Comparison of ENCODE assay signal across 23 cellular contexts in the genomic region with DNA sequence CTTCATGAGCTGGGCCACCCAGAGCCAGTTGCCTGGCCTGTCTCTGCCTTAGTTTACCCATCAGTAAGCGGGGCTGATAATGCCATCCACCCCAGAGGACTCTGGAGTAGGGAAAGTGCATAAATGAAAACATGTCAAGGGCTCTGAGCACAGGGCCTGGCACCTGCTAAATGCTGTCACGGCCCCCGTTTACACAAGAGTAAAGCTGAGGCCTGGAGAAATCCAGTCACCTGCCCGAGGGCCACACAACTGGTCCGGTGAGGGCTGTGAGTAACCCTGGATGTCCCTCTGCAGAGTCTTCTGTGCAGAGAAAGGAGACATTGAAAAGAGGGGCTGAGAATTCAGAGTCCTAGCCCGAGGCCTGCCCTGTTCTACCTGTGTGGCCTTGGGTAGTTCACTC.
DNase-seq lines count a peak whose midpoint lies in the region; ATAC-seq and TF ChIP-seq lines count a peak whose summit lies in the region.
"Had no signal": no experiment of that assay in that cellular context is flagged by ENCODE, and none has a peak within 500 bp of the region (broad histone marks: within the 10 kb centered on the region; RNA-seq: fewer than 3 reads in every experiment).

No MANE protein-coding gene starts in this region.

- peak overlapping the region; percentile 83; the same call in 1 of the 2 replicates for H3K18ac ChIP-seq in IMR-90 (ENCODE audit: low read depth, low read length)

- peak overlapping the region; percentile 32 for H2BK20ac ChIP-seq in IMR-90 (ENCODE audit: low read depth, low read length)

- peak overlapping the region; percentile 78 for H3K4ac ChIP-seq in IMR-90 (ENCODE audit: low read depth, low read length)

- H3K14ac ChIP-seq in IMR-90 (replicated peaks; ENCODE audit: low read depth, low read length): no peak overlapping the region

- no peaks in the 10 kb centered on the region for H4K20me1 ChIP-seq in IMR-90 (ENCODE audit: insufficient read depth, low read length)

- peaks cover 0 to 1% (median 0%) of the 10 kb centered on the region in 3 donors for H3K27me3 Mint-ChIP-seq in immature natural killer cell (ENCODE audit: low read depth in 3 of 3)

- peak overlapping the region; percentile 61; the same call in 1 of the 2 replicates for H2AK5ac ChIP-seq in IMR-90 (ENCODE audit: low read depth, low read length)

- peak overlapping the region; percentile 63; the same call in 1 of the 2 replicates for H2BK120ac ChIP-seq in IMR-90 (ENCODE audit: low read depth, low read length)

- TF ChIP-seq POLR2A in heart left ventricle (IDR thresholded peaks at IDR 0.05): no peak
- no peak for TF ChIP-seq POLR2A in IMR-90 (IDR thresholded peaks at IDR 0.05; ENCODE audit: low read depth, low read length)
- TF ChIP-seq POLR2A in esophagus muscularis mucosa (IDR thresholded peaks at IDR 0.05; ENCODE audit: low read depth): no peak

- no peak for TF ChIP-seq RAD21 in IMR-90 (IDR thresholded peaks at IDR 0.05; ENCODE audit: low read length)

- no TSS peak for BruUV-seq in IMR-90 (replicated peaks; lab: Mats Ljungman, UMichigan)

- H4K8ac ChIP-seq in IMR-90 (ENCODE audit: low read depth in 2 of 2, low read length in 2 of 2): peak overlapping the region in 1 of 2 experiments; percentile 49; a peak in 1 of 4 replicates

- H3K9me3 ChIP-seq in heart right ventricle (no peaks in the 10 kb centered on the region), heart left ventricle (no peaks in the 10 kb centered on the region), IMR-90 (ENCODE audit: control insufficient read depth, insufficient read depth, low read length) (no peaks in the 10 kb centered on the region), esophagus muscularis mucosa (peaks cover 0 to 4% (median 0%) of the 10 kb centered on the region in 4 donors), thoracic aorta (no peaks in the 10 kb centered on the region)
- H3K9me3 ChIP-seq: MG63, SJCRH30 had no signal

- no peak overlapping the region for H3K27ac Mint-ChIP-seq in immature natural killer cell
- H3K27ac Mint-ChIP-seq: CD8-positive, alpha-beta memory T cell had no signal

- H3K36me3 ChIP-seq in heart right ventricle (no peaks in the 10 kb centered on the region), heart left ventricle (no peaks in the 10 kb centered on the region), IMR-90 (ENCODE audit: control insufficient read depth, insufficient read depth, low read length) (no peaks in the 10 kb centered on the region), esophagus muscularis mucosa (no peaks in the 10 kb centered on the region), thoracic aorta (no peaks in the 10 kb centered on the region)
- H3K36me3 ChIP-seq: MG63, SJCRH30 had no signal

- H3K9ac ChIP-seq in IMR-90 (ENCODE audit: low read depth, low read length): no peak overlapping the region

- no peak for ATAC-seq in heart right ventricle
- ATAC-seq in heart left ventricle: no peak
- ATAC-seq in IMR-90 (ENCODE audit: low read depth): no peak
- no peak for ATAC-seq in thoracic aorta (ENCODE audit: insufficient number of reproducible peaks, low FRiP score, low read depth)
- ATAC-seq in HG03457 (IDR thresholded peaks at IDR 0.05; ENCODE audit: unreplicated experiment): no peak
- ATAC-seq: Panc1 had no signal

- intact Hi-C loops in heart right ventricle (cut with DNase I) (loop anchor here in 1 of 10 donors (10.0 kb wide), 1 partner anchor 107 kb away; a partner anchor contains a TSS), heart left ventricle (cut with DNase I) (no loop called here), IMR-90 (cut with micrococcal nuclease) (no loop called here), esophagus muscularis mucosa (cut with DNase I) (no loop called here)

- no peak overlapping the region for H2BK5ac ChIP-seq in IMR-90 (ENCODE audit: low read depth, low read length, poor library complexity, severe bottlenecking)

- no peak overlapping the region for H3K4me2 ChIP-seq in IMR-90 (ENCODE audit: low read depth, low read length)

- H3K36me3 Mint-ChIP-seq in immature natural killer cell: no peaks in the 10 kb centered on the region
- H3K36me3 Mint-ChIP-seq: CD8-positive, alpha-beta memory T cell had no signal

- no peak overlapping the region for H3K4me3 ChIP-seq in heart right ventricle
- no peak overlapping the region for H3K4me3 ChIP-seq in heart left ventricle
- no peak overlapping the region for H3K4me3 ChIP-seq in IMR-90 (ENCODE audit: insufficient read depth, low read depth, low read length)
- H3K4me3 ChIP-seq in esophagus muscularis mucosa: no peak overlapping the region
- no peak overlapping the region for H3K4me3 ChIP-seq in thoracic aorta
- H3K4me3 ChIP-seq: MG63, SJCRH30 had no signal

- POLR2A ChIA-PET in IMR-90 (lab: Charles Lee; ENCODE audit: unreplicated experiment): no interaction called here

- H3K4me3 Mint-ChIP-seq in immature natural killer cell: no peak overlapping the region
- H3K4me3 Mint-ChIP-seq: CD8-positive, alpha-beta memory T cell had no signal

- no peaks in the 10 kb centered on the region for H3K4me1 Mint-ChIP-seq in immature natural killer cell

- H4K91ac ChIP-seq in IMR-90 (ENCODE audit: insufficient read depth, low read depth, low read length): peak overlapping the region; percentile 74

- peak overlapping the region; percentile 1 for H2AFZ ChIP-seq in IMR-90 (replicated peaks; ENCODE audit: low read length, poor library complexity)

- H3K27me3 ChIP-seq in heart right ventricle (peaks cover 0 to 29% (median 9%) of the 10 kb centered on the region in 7 donors), heart left ventricle (peaks cover 0 to 6% (median 0%) of the 10 kb centered on the region in 9 donors), IMR-90 (ENCODE audit: control insufficient read depth, insufficient read depth, low read length) (no peaks in the 10 kb centered on the region; the same call in 1 of the 2 replicates), esophagus muscularis mucosa (peaks cover 0 to 66% (median 3%) of the 10 kb centered on the region in 4 donors), thoracic aorta (replicated peaks; ENCODE audit: insufficient read depth) (no peaks in the 10 kb centered on the region)
- H3K27me3 ChIP-seq: MG63, SJCRH30 had no signal

- TF ChIP-seq CTCF in heart right ventricle (IDR thresholded peaks at IDR 0.05): no peak
- no peak for TF ChIP-seq CTCF in heart left ventricle (IDR thresholded peaks at IDR 0.05)
- TF ChIP-seq CTCF in IMR-90 (conservative IDR thresholded peaks at IDR 0.05; ENCODE audit: low read depth, low read length): no peak
- no peak for TF ChIP-seq CTCF in esophagus muscularis mucosa (IDR thresholded peaks at IDR 0.05)
- no peak for TF ChIP-seq CTCF in thoracic aorta (IDR thresholded peaks at IDR 0.05)

- H2AK9ac ChIP-seq in IMR-90 (replicated peaks; ENCODE audit: low read depth, low read length, poor library complexity): peak overlapping the region; percentile 34

- H3K9me1 ChIP-seq in IMR-90 (ENCODE audit: insufficient read depth, low read length): peaks cover 7% of the 10 kb centered on the region

- H3K9me3 Mint-ChIP-seq in immature natural killer cell: no peaks in the 10 kb centered on the region

- H3K27ac ChIP-seq in heart right ventricle: peak overlapping the region in 7 of 10 donors; percentile 2 to 62 (median 44)
- peak overlapping the region in 6 of 12 donors; percentile 13 to 60 (median 43) for H3K27ac ChIP-seq in heart left ventricle
- H3K27ac ChIP-seq in IMR-90 (ENCODE audit: insufficient read depth, low read length): peak overlapping the region; percentile 51; the same call in 1 of the 2 replicates
- peak overlapping the region in 3 of 4 donors; percentile 6 to 41 (median 38) for H3K27ac ChIP-seq in esophagus muscularis mucosa (replicated peaks in 1 of 4)
- peak overlapping the region; percentile 77 to 81 for H3K27ac ChIP-seq in thoracic aorta
- H3K27ac ChIP-seq: C4-2B, SJCRH30 had no signal

- H2BK15ac ChIP-seq in IMR-90 (ENCODE audit: low read depth, low read length): peak overlapping the region; percentile 10; the same call in 1 of the 3 replicates

- H3K23ac ChIP-seq in IMR-90 (ENCODE audit: low read depth, low read length): no peak overlapping the region

- 90 to 95% methylated on average over 6 of the region's 6 CpGs for WGBS in heart right ventricle, 2 donors
- WGBS in heart left ventricle, 4 donors: 86 to 94% (median 91%) methylated on average over 5 to 6 of the region's 6 CpGs
- WGBS in IMR-90 (ENCODE audit: extremely low coverage in 2 of 2, insufficient read length in 1 of 2), 2 experiments: 93% methylated on average over 3 of the region's 6 CpGs; no CpG with 5 or more reads in 1 of the 2 experiments
- 86% methylated on average over 5 of the region's 6 CpGs for WGBS in esophagus muscularis mucosa

- no peak overlapping the region for H3K56ac ChIP-seq in IMR-90 (ENCODE audit: extremely low read depth, insufficient read depth, low read length)

- peaks cover 0 to 8% (median 0%) of the 10 kb centered on the region in 9 donors for H3K4me1 ChIP-seq in heart right ventricle
- H3K4me1 ChIP-seq in heart left ventricle: peaks cover 0 to 10% (median 0%) of the 10 kb centered on the region in 12 donors
- peaks cover 18% of the 10 kb centered on the region for H3K4me1 ChIP-seq in IMR-90 (ENCODE audit: control insufficient read depth, insufficient read depth, low read length)
- peaks cover 0 to 17% (median 14%) of the 10 kb centered on the region in 4 donors for H3K4me1 ChIP-seq in esophagus muscularis mucosa
- H3K4me1 ChIP-seq in thoracic aorta (ENCODE audit: control insufficient read depth in 1 of 2, low read depth in 2 of 2): peaks cover 7 to 34% of the 10 kb centered on the region in 2 donors
- H3K4me1 ChIP-seq: SJCRH30 had no signal

- dilution Hi-C loops in IMR-90 (cut with HindIII; ENCODE audit: low sequenced_read_pairs, unreplicated experiment): no loop called here

- DNase-seq in heart right ventricle (no peak), heart left ventricle (no peak), IMR-90 (no peak), esophagus muscularis mucosa (ENCODE audit: extremely low spot score) (no peak), thoracic aorta (ENCODE audit: low spot score) (no peak), NCI-H446 (lab: John Stamatoyannopoulos, UW) (no peak), immature natural killer cell (no peak)
- DNase-seq: 8988T; CD8-positive, alpha-beta memory T cell; DMS53; GDM1; Kasumi-1; MG63; NCI-H1417; NCI-H1694 treated with DMSO at 0.1 percent for 48 hours; NCI-H2081 treated with DMSO at 0.1 percent for 48 hours; NCI-H2171 treated with DMSO at 0.1 percent for 48 hours; NCI-H446 treated with DMSO at 0.1 percent for 48 hours; NCI-H69; SJCRH30 had no signal

- CTCF ChIA-PET in IMR-90 (lab: Yijun Ruan, JAX): no interaction called here

- TF ChIP-seq EP300 in esophagus muscularis mucosa (IDR thresholded peaks at IDR 0.05): no peak

- in situ Hi-C loops in IMR-90 (cut with MboI; ENCODE audit: low sequenced_read_pairs): no loop called here

- H3K79me1 ChIP-seq in IMR-90 (ENCODE audit: low read depth in 1 of 2, low read length in 2 of 2): 0 out of 4 replicates have a peak, but pooled peaks cover 0 to 4% of the 10 kb centered on the region in 2 experiments

- no peak overlapping the region for H4K5ac ChIP-seq in IMR-90 (ENCODE audit: low read depth, low read length)

TF ChIP-seq in IMR-90, 13 proteins besides CTCF, POLR2A, EP300 and RAD21:
- TF ChIP-seq MAFK (IDR thresholded peaks at IDR 0.05; ENCODE audit: low read depth, low read length) (no peak), CEBPB (IDR thresholded peaks at IDR 0.05; ENCODE audit: low read depth, low read length) (no peak), RFX5 (IDR thresholded peaks at IDR 0.05; ENCODE audit: low read depth, low read length) (no peak), BHLHE40 (IDR thresholded peaks at IDR 0.05; ENCODE audit: low read depth, low read length) (no peak)
TF ChIP-seq in IMR-90: peak in this region for 0.
